Comparison of ENCODE assay signal across 19 cellular contexts in the genomic region with DNA sequence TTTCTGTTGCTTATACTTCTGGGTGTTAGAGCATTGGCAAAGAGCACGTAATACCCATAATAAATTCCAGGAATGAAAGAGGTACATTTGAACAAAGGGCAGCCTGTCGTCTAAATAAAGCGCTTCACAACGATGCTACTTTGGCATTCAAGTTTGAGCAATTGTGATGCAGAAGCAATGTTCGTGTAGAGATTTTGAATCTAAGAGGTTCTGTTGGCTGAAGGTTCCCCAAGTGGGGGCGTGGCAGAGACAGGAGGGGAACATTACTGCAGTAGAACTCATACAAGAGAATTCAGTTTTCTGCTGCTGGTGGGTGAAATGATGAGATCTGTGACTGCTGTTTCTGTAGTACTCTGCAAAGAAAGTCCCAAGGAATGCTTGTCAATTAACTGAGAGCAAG. TPM values are rescaled to one million over a fixed set of nuclear protein-coding genes. Genes with fewer than 3 reads are reported as not detected.
A peak's percentile ranks its signal among the peaks of the same experiment; 100 is the strongest.
DNase-seq lines count a peak whose midpoint lies in the region; ATAC-seq and TF ChIP-seq lines count a peak whose summit lies in the region.
"Had no signal": no experiment of that assay in that cellular context is flagged by ENCODE, and none has a peak within 500 bp of the region (broad histone marks: within the 10 kb centered on the region; RNA-seq: fewer than 3 reads in every experiment).

No MANE protein-coding gene starts in this region.

- TF ChIP-seq CTCF in ascending aorta (IDR thresholded peaks at IDR 0.05), result no peak
- no peak for TF ChIP-seq CTCF in CD4-positive, alpha-beta T cell (IDR thresholded peaks at IDR 0.05)

- ATAC-seq in HG02970 (IDR thresholded peaks at IDR 0.05; ENCODE audit: low FRiP score, unreplicated experiment) (no peak), GM18519 (IDR thresholded peaks at IDR 0.05; ENCODE audit: low FRiP score, unreplicated experiment) (no peak)
- ATAC-seq in CD4-positive, alpha-beta T cell (ENCODE audit: poor library complexity), result no peak
- ATAC-seq: gastroesophageal sphincter; K562; naive thymus-derived CD4-positive, alpha-beta T cell had no signal

- DNase-seq in ascending aorta (ENCODE audit: low spot score in 2 of 2), result no peak
- peak in 39 of 42 donors; percentile 29 to 88 (median 64) for DNase-seq in head of caudate nucleus
- peak; percentile 74 for DNase-seq in putamen (ENCODE audit: low spot score)
- no peak for DNase-seq in CD4-positive, alpha-beta T cell
- no peak for DNase-seq in SW480 (ENCODE audit: low spot score)
- DNase-seq: activated CD4-positive, alpha-beta T cell treated with anti-CD3 and anti-CD28 coated beads for 4 hours; activated gamma-delta T cell; BE2C; HCEC 1CT; naive thymus-derived CD4-positive, alpha-beta T cell; NCI-H1930; NCI-H524 had no signal

- H3K4me3 ChIP-seq in HUES64 (ENCODE audit: low read length) (no peak overlapping the region), ascending aorta (peak overlapping the region in 1 of 2 donors; percentile 52)
- H3K4me3 ChIP-seq: K562, lung, SK-N-MC had no signal

- H3K27me3 Mint-ChIP-seq in CD4-positive, alpha-beta T cell, result peaks cover 25% of the 10 kb centered on the region

- H3K27ac Mint-ChIP-seq in CD4-positive, alpha-beta T cell, result no peak overlapping the region
- H3K27ac Mint-ChIP-seq: naive thymus-derived CD4-positive, alpha-beta T cell had no signal

- peak overlapping the region; percentile 2; the same call in 1 of the 2 replicates for H3K27ac ChIP-seq in HUES64 (ENCODE audit: low read depth, low read length)
- peak overlapping the region; percentile 79 to 86 for H3K27ac ChIP-seq in ascending aorta
- no peak overlapping the region for H3K27ac ChIP-seq in CD4-positive, alpha-beta T cell (ENCODE audit: low read depth, low read length)
- H3K27ac ChIP-seq: SK-N-MC had no signal

- H3K9me3 Mint-ChIP-seq in CD4-positive, alpha-beta T cell, result no peaks in the 10 kb centered on the region
- H3K9me3 Mint-ChIP-seq: naive thymus-derived CD4-positive, alpha-beta T cell had no signal

- POLR2A ChIA-PET in CD4-positive, alpha-beta T cell (lab: Charles Lee), result no interaction called here

- CTCF ChIA-PET in CD4-positive, alpha-beta T cell (lab: Charles Lee), result no interaction called here

- WGBS in HUES64, result 79% methylated on average over 6 of the region's 6 CpGs

- H3K4me1 ChIP-seq in HUES64 (ENCODE audit: insufficient read depth, low read length) (peaks cover 33% of the 10 kb centered on the region), ascending aorta (peaks cover 0 to 54% of the 10 kb centered on the region in 2 donors)
- H3K4me1 ChIP-seq: BE2C had no signal

- peaks cover 10% of the 10 kb centered on the region for H3K4me1 Mint-ChIP-seq in CD4-positive, alpha-beta T cell (ENCODE audit: low read depth)

- H3K27me3 ChIP-seq in HUES64 (ENCODE audit: insufficient read depth, low read length) (no peaks in the 10 kb centered on the region), ascending aorta (no peaks in the 10 kb centered on the region)
- H3K27me3 ChIP-seq in CD4-positive, alpha-beta T cell (ENCODE audit: control insufficient read depth, insufficient read depth, low read length), result no peaks in the 10 kb centered on the region
- H3K27me3 ChIP-seq: BE2C, gastroesophageal sphincter had no signal

- intact Hi-C loops in ascending aorta (cut with DNase I) (loop anchor here (5.0 kb wide), 1 partner anchor 40 kb away; no protein-coding TSS in a partner anchor), head of caudate nucleus (cut with DNase I) (no loop called here)
- intact Hi-C loops in CD4-positive, alpha-beta T cell (cut with DNase I, micrococcal nuclease), result no loop called here

- H3K4me3 Mint-ChIP-seq in CD4-positive, alpha-beta T cell, result no peak overlapping the region
- H3K4me3 Mint-ChIP-seq: naive thymus-derived CD4-positive, alpha-beta T cell had no signal

- H3K36me3 ChIP-seq in HUES64 (ENCODE audit: insufficient read depth, low read length) (peaks cover 60% of the 10 kb centered on the region), ascending aorta (no peaks in the 10 kb centered on the region)
- H3K36me3 ChIP-seq: BE2C had no signal

- H3K36me3 Mint-ChIP-seq in CD4-positive, alpha-beta T cell (ENCODE audit: low read depth), result no peaks in the 10 kb centered on the region

- no peak overlapping the region for H3K9ac ChIP-seq in HUES64 (ENCODE audit: low read depth, low read length)

- H3K9me3 ChIP-seq in HUES64 (ENCODE audit: insufficient read depth, low read depth, low read length) (no peaks in the 10 kb centered on the region), ascending aorta (no peaks in the 10 kb centered on the region)
- no peaks in the 10 kb centered on the region for H3K9me3 ChIP-seq in CD4-positive, alpha-beta T cell (ENCODE audit: control insufficient read depth, low read length)
- H3K9me3 ChIP-seq: BE2C, gastroesophageal sphincter had no signal

RNA-seq across cellular contexts. Expression of gene ZNF532, which starts 27.9 kb away (rescaled TPM):
- polyA plus RNA-seq in HUES64 (2013, experiment 1 of 2), result 106 TPM
- 100 TPM for polyA plus RNA-seq in HUES64 (2013, experiment 2 of 2)
- total RNA-seq in ascending aorta, result 161 TPM
- total RNA-seq in CD4-positive, alpha-beta T cell, result 1 to 10 TPM; 9.8 to 9.9 TPM
- polyA plus RNA-seq: K562 had no signal

Comparison
In these comparisons a context has a peak if more than half of its experiments do, and no peak if none do; other contexts are left out.
1. DNase-seq: peak in head of caudate nucleus (39 of 42) and putamen (single experiment); none in ascending aorta (0 of 2), CD4-positive, alpha-beta T cell (0 of 10) and SW480 (single experiment).
2. RNA of gene ZNF532, which starts 27.9 kb away (total RNA-seq): 161 TPM in ascending aorta (single experiment); 9.8 to 9.9 TPM in CD4-positive, alpha-beta T cell; every median in the first group is over 10 times any median in the second.